ENCODE assay signal across 10 cellular contexts in genomic region chr6:49556429-49556837, GRCh38. TPM values are rescaled to one million over a fixed set of nuclear protein-coding genes. Genes with fewer than 3 reads are reported as not detected.
DNase-seq lines count a peak whose midpoint lies in the region; ATAC-seq, FAIRE-seq and TF ChIP-seq lines count a peak whose summit lies in the region.
"Had no signal": no experiment of that assay in that cellular context is flagged by ENCODE, and none has a peak within 500 bp of the region (broad histone marks: within the 10 kb centered on the region; RNA-seq: fewer than 3 reads in every experiment).

No MANE protein-coding gene starts in this region.

- no peaks in the 10 kb centered on the region for H3K36me3 ChIP-seq in spleen

- peak; percentile 72 for ATAC-seq in activated CD4-positive, alpha-beta T cell treated with anti-CD3 and anti-CD28 coated beads for 36 hours

- no peak overlapping the region for H3K4me3 Mint-ChIP-seq in activated CD4-positive, alpha-beta T cell treated with anti-CD3 and anti-CD28 coated beads for 36 hours
- H3K4me3 Mint-ChIP-seq: CD14-positive monocyte had no signal

- peaks cover 3 to 9% (median 5%) of the 10 kb centered on the region in 6 donors for H3K4me1 ChIP-seq in spleen

- TF ChIP-seq CTCF in spleen (IDR thresholded peaks at IDR 0.05 in 8 of 11, conservative IDR thresholded peaks at IDR 0.05 in 3 of 11) (no peak), coronary artery (IDR thresholded peaks at IDR 0.05) (no peak)

- POLR2A ChIA-PET in activated CD4-positive, alpha-beta T cell treated with anti-CD3 and anti-CD28 coated beads for 36 hours (lab: Charles Lee): no interaction called here

- H3K27ac Mint-ChIP-seq in activated CD4-positive, alpha-beta T cell treated with anti-CD3 and anti-CD28 coated beads for 36 hours: no peak overlapping the region
- H3K27ac Mint-ChIP-seq: CD14-positive monocyte had no signal

- peak; percentile 43 for FAIRE-seq in endometrium (lab: Jason Lieb, UNC)
- no peak for FAIRE-seq in GM12892 (lab: Jason Lieb, UNC)

- peaks cover 0 to 23% (median 5%) of the 10 kb centered on the region in 7 donors for H3K27me3 ChIP-seq in spleen (replicated peaks in 1 of 7)

- H3K9me3 Mint-ChIP-seq in activated CD4-positive, alpha-beta T cell treated with anti-CD3 and anti-CD28 coated beads for 36 hours (ENCODE audit: low read depth): no peaks in the 10 kb centered on the region

- CTCF ChIA-PET in activated CD4-positive, alpha-beta T cell treated with anti-CD3 and anti-CD28 coated beads for 36 hours (lab: Charles Lee): no interaction called here

- no peak for TF ChIP-seq POLR2A in spleen (IDR thresholded peaks at IDR 0.05)
- TF ChIP-seq POLR2A in GM12892 (IDR thresholded peaks at IDR 0.05; ENCODE audit: low read depth, low read length): no peak

- H3K36me3 Mint-ChIP-seq in activated CD4-positive, alpha-beta T cell treated with anti-CD3 and anti-CD28 coated beads for 36 hours (ENCODE audit: low read depth): no peaks in the 10 kb centered on the region
- H3K36me3 Mint-ChIP-seq: CD14-positive monocyte had no signal

- intact Hi-C loops in activated CD4-positive, alpha-beta T cell treated with anti-CD3 and anti-CD28 coated beads for 36 hours (cut with DNase I, micrococcal nuclease): no loop called here
- intact Hi-C loops in spleen (cut with DNase I; ENCODE audit: low total_unique reads): no loop called here

- peak; percentile 39 for DNase-seq in activated CD4-positive, alpha-beta T cell treated with anti-CD3 and anti-CD28 coated beads for 36 hours
- no peak for DNase-seq in activated CD4-positive, alpha-beta T cell treated with anti-CD3 and anti-CD28 coated beads, Interleukin-2, amount 50 U/mL, for 1 hour
- DNase-seq in NCI-H345 treated with DMSO at 0.1 percent for 48 hours (lab: John Stamatoyannopoulos, UW; ENCODE audit: unreplicated experiment) (peak; percentile 34), stromal cell of bone marrow (ENCODE audit: low read depth) (peak; percentile 23), spleen (no peak), GM12892 (ENCODE audit: insufficient read length) (no peak), coronary artery (ENCODE audit: low spot score) (no peak)
- DNase-seq: stimulated activated CD4-positive, alpha-beta T cell treated with anti-CD3 and anti-CD28 coated beads, Interleukin-4, amount 100 ng/mL, for 24 hours had no signal

- no peak overlapping the region for H3K27ac ChIP-seq in spleen
- no peak overlapping the region for H3K27ac ChIP-seq in coronary artery

- peaks cover 15% of the 10 kb centered on the region for H3K4me1 Mint-ChIP-seq in activated CD4-positive, alpha-beta T cell treated with anti-CD3 and anti-CD28 coated beads for 36 hours

- H3K4me3 ChIP-seq in spleen (no peak overlapping the region), coronary artery (no peak overlapping the region)

- peaks cover 12% of the 10 kb centered on the region for H3K27me3 Mint-ChIP-seq in activated CD4-positive, alpha-beta T cell treated with anti-CD3 and anti-CD28 coated beads for 36 hours

- H3K9me3 ChIP-seq in spleen: no peaks in the 10 kb centered on the region

RNA-seq across cellular contexts. Expression of gene C6orf141, which starts 6.0 kb away (rescaled TPM):
- total RNA-seq in activated CD4-positive, alpha-beta T cell treated with anti-CD3 and anti-CD28 coated beads for 36 hours: 1 to 10 TPM; 1.1 TPM
- total RNA-seq in spleen: not detected
- under 1 TPM in 1 of 3 donors, not detected in 2; 0.12 TPM for polyA plus RNA-seq in spleen
- not detected for polyA plus RNA-seq in GM12892 (2012; ENCODE audit: missing spikeins)
- polyA plus RNA-seq: CD14-positive monocyte had no signal

RNA-seq across cellular contexts. Expression of gene GLYATL3, which starts 56.7 kb away (rescaled TPM):
- not detected for total RNA-seq in activated CD4-positive, alpha-beta T cell treated with anti-CD3 and anti-CD28 coated beads for 36 hours
- not detected for total RNA-seq in spleen
- polyA plus RNA-seq in spleen: not detected
- not detected for polyA plus RNA-seq in GM12892 (2012; ENCODE audit: missing spikeins)
- polyA plus RNA-seq: CD14-positive monocyte had no signal

Comparison
In these comparisons a context has a peak if more than half of its experiments do, and no peak if none do; other contexts are left out.
1. DNase-seq: peak in activated CD4-positive, alpha-beta T cell treated with anti-CD3 and anti-CD28 coated beads for 36 hours (single experiment), NCI-H345 treated with DMSO at 0.1 percent for 48 hours (single experiment) and stromal cell of bone marrow (single experiment); none in activated CD4-positive, alpha-beta T cell treated with anti-CD3 and anti-CD28 coated beads, Interleukin-2, amount 50 U/mL, for 1 hour (single experiment), spleen (single experiment), GM12892 (single experiment) and coronary artery (single experiment).